In genomic region chrY:9755975-9756374, GRCh38 we compare ENCODE assay signal across 5 cellular contexts.
DNase-seq lines count a peak whose midpoint lies in the region; ATAC-seq, FAIRE-seq and TF ChIP-seq lines count a peak whose summit lies in the region.
"Not testable (repeated sequence)": the region's sequence is repeated elsewhere in the genome, so short reads cannot be mapped to it uniquely, and the experiment has no call there.

No MANE protein-coding gene starts in this region.

- not testable (repeated sequence) for DNase-seq in GM12891 (ENCODE audit: insufficient read length, low spot score); Right ventricle myocardium inferior (ENCODE audit: missing footprints); Right ventricle myocardium superior; left ventricle myocardium superior; small intestine

- no CpG with 5 or more reads among the region's 4 CpGs for WGBS in small intestine, 3 donors

- peak; percentile 71 for FAIRE-seq in GM12891 (lab: Jason Lieb, UNC)
- peak; percentile 30 for FAIRE-seq in small intestine (lab: Jason Lieb, UNC)

- H3K4me1 ChIP-seq in small intestine (ENCODE audit: control insufficient read depth in 2 of 2, insufficient read depth in 1 of 2, low read depth in 1 of 2, low read length in 1 of 2): not testable (repeated sequence)

- ATAC-seq in Right ventricle myocardium inferior (peak; percentile 28), Right ventricle myocardium superior (ENCODE audit: poor library complexity) (peak; percentile 59), left ventricle myocardium superior (peak; percentile 34)

- not testable (repeated sequence) for H3K4me3 ChIP-seq in small intestine (ENCODE audit: low read depth in 1 of 2, low read length in 2 of 2)

- not testable (repeated sequence) for H3K27me3 ChIP-seq in small intestine (ENCODE audit: control insufficient read depth in 2 of 2, insufficient read depth in 2 of 2, low read length in 2 of 2)

- intact Hi-C loops in Right ventricle myocardium inferior (cut with DNase I); Right ventricle myocardium superior (cut with DNase I); left ventricle myocardium superior (cut with micrococcal nuclease): not testable (repeated sequence)

- TF ChIP-seq POLR2A in GM12891 (IDR thresholded peaks at IDR 0.05; ENCODE audit: low read depth, low read length): not testable (repeated sequence)

- H3K27ac ChIP-seq in small intestine (ENCODE audit: low read depth in 1 of 2, low read length in 1 of 2): not testable (repeated sequence)

- not testable (repeated sequence) for H3K36me3 ChIP-seq in small intestine (ENCODE audit: control insufficient read depth in 2 of 2, insufficient read depth in 2 of 2, low read length in 2 of 2)

- not testable (repeated sequence) for H3K9me3 ChIP-seq in small intestine (ENCODE audit: control insufficient read depth, low read depth)
